29 cellular contexts compared by ENCODE assay signal in the genomic region with DNA sequence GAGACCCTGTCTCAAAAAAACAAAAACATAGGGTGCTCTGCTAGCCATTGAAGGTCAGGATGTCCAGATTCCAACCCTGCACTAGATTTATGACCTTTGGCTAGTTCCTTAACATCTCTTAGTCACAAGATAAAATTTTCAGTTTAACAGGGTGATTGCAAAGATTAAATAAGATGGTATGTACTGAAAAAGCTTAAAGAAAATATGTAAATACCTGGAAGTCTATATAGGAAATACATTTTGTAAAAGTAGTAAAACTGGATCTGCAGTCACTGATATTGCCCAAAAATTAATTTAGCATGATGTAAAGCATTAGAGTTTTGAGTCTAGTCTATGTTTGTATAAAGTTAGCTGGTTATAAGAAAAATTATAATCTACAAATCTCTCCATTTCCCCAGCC.
"Had no signal": no experiment of that assay in that cellular context is flagged by ENCODE, and none has a peak within 500 bp of the region (broad histone marks: within the 10 kb centered on the region; RNA-seq: fewer than 3 reads in every experiment).

No MANE protein-coding gene starts in this region.

- H3K27me3 ChIP-seq: pancreas, spleen, suprapubic skin, testis, transverse colon, upper lobe of left lung, vagina had no signal

- H3K36me3 ChIP-seq: neutrophil, pancreas, prostate gland, spleen, suprapubic skin, tibial artery, transverse colon, upper lobe of left lung, vagina had no signal

- H3K4me3 ChIP-seq: pancreas, prostate gland, skin epidermis, smooth muscle cell, spleen, suprapubic skin, testis, tibial artery, transverse colon, upper lobe of left lung, vagina had no signal

- H3K4me2 ChIP-seq: smooth muscle cell had no signal

- H3K4me3 Mint-ChIP-seq: naive B cell; naive thymus-derived CD8-positive, alpha-beta T cell; nephron; neural crest cell; stimulated activated memory B cell treated with anti-CD40 and anti-IgM and Interleukin-4, amounts not matched to agents 10 μg/mL and 1 μg/mL and 100 μg/mL, for 72 hours; stimulated activated naive CD8-positive, alpha-beta T cell treated with anti-CD3 and anti-CD28 coated beads, Interleukin-15, amount 100 ng/mL, for 72 hours had no signal

- H3K36me3 Mint-ChIP-seq: naive B cell; naive thymus-derived CD8-positive, alpha-beta T cell; stimulated activated memory B cell treated with anti-CD40 and anti-IgM and Interleukin-4, amounts not matched to agents 10 μg/mL and 1 μg/mL and 100 μg/mL, for 72 hours had no signal

- H3K27ac ChIP-seq: neutrophil, pancreas, testis, tibial artery, upper lobe of left lung, vagina had no signal

- H3K9me3 ChIP-seq: neutrophil, pancreas, prostate gland, spleen, suprapubic skin, testis, tibial artery, transverse colon, upper lobe of left lung, vagina had no signal

- DNase-seq: naive B cell; naive thymus-derived CD8-positive, alpha-beta T cell; nucleus accumbens; pancreas; right cardiac atrium; spleen; stimulated activated CD4-positive, alpha-beta T cell treated with anti-CD3 and anti-CD28 coated beads, Interleukin-12 subunit alpha, Interleukin-12 subunit beta, amount 100 ng/mL, for 4 hours; stimulated activated CD4-positive, alpha-beta T cell treated with anti-CD3 and anti-CD28 coated beads, Interleukin-1b, Interleukin-23, amount 100 ng/mL, for 48 hours; stimulated activated CD4-positive, alpha-beta T cell treated with anti-CD3 and anti-CD28 coated beads, Interleukin-4, amount 100 ng/mL, for 1 hour; stimulated activated CD4-positive, alpha-beta T cell treated with anti-CD3 and anti-CD28 coated beads, Interleukin-4, amount 100 ng/mL, for 4 hours; stimulated activated CD8-positive, alpha-beta memory T cell treated with anti-CD3 and anti-CD28 coated beads, Interleukin-4, amount 100 ng/mL, for 48 hours; stimulated activated naive CD4-positive, alpha-beta T cell; stimulated activated naive CD8-positive, alpha-beta T cell treated with anti-CD3 and anti-CD28 coated beads, Interleukin-15, amount 100 ng/mL, for 72 hours; stimulated activated naive CD8-positive, alpha-beta T cell treated with anti-CD3 and anti-CD28 coated beads, Interleukin-15, Interleukin-2, amounts not matched to agents 100 U/mL and 50 U/mL, for 24 hours; substantia nigra; testis; tibial artery; transverse colon; upper lobe of left lung had no signal

- ATAC-seq: naive thymus-derived CD8-positive, alpha-beta T cell; pancreas; right cardiac atrium; sciatic nerve; stimulated activated memory B cell treated with anti-CD40 and anti-IgM and Interleukin-4, amounts not matched to agents 10 μg/mL and 1 μg/mL and 100 μg/mL, for 72 hours; stimulated activated naive CD8-positive, alpha-beta T cell treated with anti-CD3 and anti-CD28 coated beads, Interleukin-15, amount 100 ng/mL, for 72 hours; stimulated activated naive CD8-positive, alpha-beta T cell treated with anti-CD3 and anti-CD28 coated beads, Interleukin-15, Interleukin-2, amounts not matched to agents 100 U/mL and 50 U/mL, for 24 hours had no signal

- H3K27me3 Mint-ChIP-seq: naive thymus-derived CD8-positive, alpha-beta T cell; stimulated activated naive CD8-positive, alpha-beta T cell treated with anti-CD3 and anti-CD28 coated beads, Interleukin-15, amount 100 ng/mL, for 72 hours had no signal

- H3K4me1 ChIP-seq: pancreas had no signal

- H3K9me3 Mint-ChIP-seq: naive B cell; naive thymus-derived CD8-positive, alpha-beta T cell; nephron; neural crest cell; stimulated activated memory B cell treated with anti-CD40 and anti-IgM and Interleukin-4, amounts not matched to agents 10 μg/mL and 1 μg/mL and 100 μg/mL, for 72 hours; stimulated activated naive CD8-positive, alpha-beta T cell treated with anti-CD3 and anti-CD28 coated beads, Interleukin-15, amount 100 ng/mL, for 72 hours had no signal

- H3K27ac Mint-ChIP-seq: naive B cell; stimulated activated memory B cell treated with anti-CD40 and anti-IgM and Interleukin-4, amounts not matched to agents 10 μg/mL and 1 μg/mL and 100 μg/mL, for 72 hours; stimulated activated naive CD8-positive, alpha-beta T cell treated with anti-CD3 and anti-CD28 coated beads, Interleukin-15, amount 100 ng/mL, for 72 hours had no signal
